12 cellular contexts compared by ENCODE assay signal in the genomic region with DNA sequence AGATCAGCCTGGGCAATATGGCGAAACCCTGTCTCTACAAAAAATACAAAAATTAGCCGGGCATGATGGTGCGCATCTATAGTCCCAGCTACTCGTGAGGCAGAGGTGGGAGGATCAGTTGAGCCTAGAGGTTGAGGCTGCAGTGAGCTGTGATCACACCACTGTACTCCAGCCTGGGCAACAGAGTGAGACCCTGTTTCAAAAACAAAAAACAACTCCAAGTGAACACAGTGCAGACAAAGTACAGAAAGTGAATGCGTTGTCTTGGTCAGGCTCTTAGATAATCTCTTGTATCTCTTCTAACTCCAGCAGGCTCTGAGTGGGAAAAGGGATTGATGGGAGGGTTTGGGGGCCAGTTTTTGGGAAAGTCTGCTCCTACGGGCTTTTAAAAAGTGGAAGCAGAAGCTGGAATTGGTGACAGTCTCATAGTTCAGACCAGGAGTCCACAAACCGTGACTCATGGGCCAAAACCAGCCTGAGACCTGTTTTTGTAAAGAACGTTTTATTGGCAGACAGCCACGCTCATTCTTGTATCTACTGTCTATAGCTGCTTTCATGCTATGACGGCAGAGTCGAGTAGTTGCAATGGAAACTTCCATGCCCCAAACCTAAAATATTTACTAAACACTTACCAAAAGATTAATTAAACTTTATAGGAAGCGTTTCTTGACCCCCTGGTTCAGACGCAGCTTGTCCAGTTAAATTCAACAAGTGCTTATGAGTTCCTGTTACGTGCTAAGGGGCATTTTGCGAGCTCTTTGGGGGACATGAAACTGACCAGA. TPM values are rescaled to one million over a fixed set of nuclear protein-coding genes. Genes with fewer than 3 reads are reported as not detected.
A peak's percentile ranks its signal among the peaks of the same experiment; 100 is the strongest.
DNase-seq lines count a peak whose midpoint lies in the region; ATAC-seq and TF ChIP-seq lines count a peak whose summit lies in the region.
"Had no signal": no experiment of that assay in that cellular context is flagged by ENCODE, and none has a peak within 500 bp of the region (broad histone marks: within the 10 kb centered on the region; RNA-seq: fewer than 3 reads in every experiment).

No MANE protein-coding gene starts in this region.

- H3K4me3 Mint-ChIP-seq in glutamatergic neuron (ENCODE audit: unreplicated experiment): no peak overlapping the region
- H3K4me3 Mint-ChIP-seq: T-helper 1 cell treated with Interleukin-12 subunit alpha and Interleukin-12 subunit beta and Interleukin-4 antibody, amounts not matched to agents 30 μg/mL and 1 μg/mL, for 36 hours had no signal

- peak overlapping the region; percentile 3 to 16 for H3K9ac ChIP-seq in duodenal mucosa (ENCODE audit: low read depth in 1 of 2, low read length in 2 of 2)

- H3K36me3 ChIP-seq in MG63: peaks cover 98% of the 10 kb centered on the region
- H3K36me3 ChIP-seq in duodenal mucosa (ENCODE audit: control insufficient read depth in 1 of 2, insufficient read depth in 2 of 2, low read length in 2 of 2): peaks cover 18 to 42% of the 10 kb centered on the region in 2 donors
- H3K36me3 ChIP-seq in lower lobe of right lung: peaks cover 87% of the 10 kb centered on the region
- peaks cover 0 to 19% (median 4%) of the 10 kb centered on the region in 4 donors for H3K36me3 ChIP-seq in transverse colon

- H3K36me3 Mint-ChIP-seq in glutamatergic neuron (ENCODE audit: unreplicated experiment): peaks cover 5% of the 10 kb centered on the region

- in situ Hi-C loops in transverse colon (cut with MboI; ENCODE audit: low pct_ligation_motif_present in 1 of 4, low pct_unique_long_range_greater_than_20kb in 1 of 4, low sequenced_read_pairs in 3 of 4): loop anchor here in 3 of 4 donors (10.0 kb wide), 2 partner anchors 76 to 86 kb away; no protein-coding TSS in a partner anchor

- peaks cover 9% of the 10 kb centered on the region for H3K27me3 Mint-ChIP-seq in glutamatergic neuron (ENCODE audit: unreplicated experiment)

- H3K27me3 ChIP-seq in MG63 (no peaks in the 10 kb centered on the region), duodenal mucosa (ENCODE audit: control insufficient read depth in 1 of 2, insufficient read depth in 2 of 2, low read length in 2 of 2) (no peaks in the 10 kb centered on the region), lower lobe of right lung (ENCODE audit: low read depth) (no peaks in the 10 kb centered on the region), transverse colon (no peaks in the 10 kb centered on the region)

- H3K4me3 ChIP-seq in MG63 (no peak overlapping the region), duodenal mucosa (ENCODE audit: low read depth in 1 of 2, low read length in 2 of 2) (no peak overlapping the region), lower lobe of right lung (no peak overlapping the region), transverse colon (no peak overlapping the region)

- H3K9me3 Mint-ChIP-seq in glutamatergic neuron (ENCODE audit: unreplicated experiment): peaks cover 9% of the 10 kb centered on the region
- H3K9me3 Mint-ChIP-seq: T-helper 1 cell treated with Interleukin-12 subunit alpha and Interleukin-12 subunit beta and Interleukin-4 antibody, amounts not matched to agents 30 μg/mL and 1 μg/mL, for 36 hours had no signal

- no peaks in the 10 kb centered on the region for H3K9me3 ChIP-seq in MG63
- H3K9me3 ChIP-seq in duodenal mucosa (ENCODE audit: control insufficient read depth in 1 of 2, low read length in 2 of 2): no peaks in the 10 kb centered on the region
- no peaks in the 10 kb centered on the region for H3K9me3 ChIP-seq in lower lobe of right lung
- H3K9me3 ChIP-seq in transverse colon: no peaks in the 10 kb centered on the region

- intact Hi-C loops in lower lobe of right lung (cut with DNase I) (no loop called here), transverse colon (cut with DNase I; ENCODE audit: low total_unique reads) (loop anchor here (5.0 to 10.0 kb wide), 2 partner anchors 56 to 84 kb away; no protein-coding TSS in a partner anchor)

- no peak for TF ChIP-seq EP300 in transverse colon (IDR thresholded peaks at IDR 0.05; ENCODE audit: low read depth)

- H3K4me1 ChIP-seq in duodenal mucosa (ENCODE audit: control insufficient read depth in 1 of 2, insufficient read depth in 2 of 2, low read length in 2 of 2) (peaks cover 25 to 39% of the 10 kb centered on the region in 2 donors), lower lobe of right lung (peaks cover 51% of the 10 kb centered on the region), transverse colon (peaks cover 9 to 41% (median 19%) of the 10 kb centered on the region in 4 donors)

- no peak overlapping the region for H3K27ac Mint-ChIP-seq in glutamatergic neuron (ENCODE audit: unreplicated experiment)
- H3K27ac Mint-ChIP-seq: T-helper 1 cell treated with Interleukin-12 subunit alpha and Interleukin-12 subunit beta and Interleukin-4 antibody, amounts not matched to agents 30 μg/mL and 1 μg/mL, for 36 hours had no signal

- WGBS in transverse colon (ENCODE audit: low coverage in 1 of 2), 2 donors: 40 to 73% methylated on average over 2 to 15 of the region's 15 CpGs

- DNase-seq in MG63 (peak; percentile 42), lower lobe of right lung (no peak), transverse colon (peak; percentile 37), mesenteric fat pad (ENCODE audit: low spot score) (no peak), NCI-H128 (lab: John Stamatoyannopoulos, UW; ENCODE audit: unreplicated experiment) (no peak), glutamatergic neuron (no peak)
- DNase-seq: activated gamma-delta T cell treated with Interleukin-2 at 50 U/mL for 16 hours, islet precursor cell, NCI-H146 had no signal

- ATAC-seq in lower lobe of right lung (peak; percentile 51 to 79), GM19324 (IDR thresholded peaks at IDR 0.05; ENCODE audit: low FRiP score, unreplicated experiment) (no peak)

- peaks cover 5% of the 10 kb centered on the region for H3K4me1 Mint-ChIP-seq in glutamatergic neuron (ENCODE audit: low read depth, unreplicated experiment)

- TF ChIP-seq CTCF in lower lobe of right lung (IDR thresholded peaks at IDR 0.05): no peak
- TF ChIP-seq CTCF in transverse colon (IDR thresholded peaks at IDR 0.05): no peak
- no peak for TF ChIP-seq CTCF in glutamatergic neuron (IDR thresholded peaks at IDR 0.05; ENCODE audit: partially characterized antibody, unreplicated experiment)

- H3K27ac ChIP-seq in duodenal mucosa (ENCODE audit: low read depth, low read length) (peak overlapping the region; percentile 43), lower lobe of right lung (peak overlapping the region; percentile 57), transverse colon (peak overlapping the region; percentile 74 to 85 (median 84))

- no peak for TF ChIP-seq POLR2A in transverse colon (IDR thresholded peaks at IDR 0.05)

RNA-seq across cellular contexts. Expression of a gene that starts 32.9 kb away (rescaled TPM):
- total RNA-seq in MG63 (2014; rRNA removed; shearing (Covaris generic); ENCODE audit: low replicate concordance): 101 and 142 TPM in 2 replicates
- 117 TPM for total RNA-seq in lower lobe of right lung
- 100 to 1,000 TPM in 1 of 4 donors, 10 to 100 TPM in 3; 68.8 to 104 (median 96.4) TPM for total RNA-seq in transverse colon
- total RNA-seq in mesenteric fat pad: 110 TPM
- 160 TPM for total RNA-seq in glutamatergic neuron (ENCODE audit: unreplicated experiment)

Comparison
In these comparisons a context has a peak if more than half of its experiments do, and no peak if none do; other contexts are left out.
1. DNase-seq: peak in MG63 (single experiment) and transverse colon (single experiment); none in lower lobe of right lung (single experiment), mesenteric fat pad (single experiment), NCI-H128 (single experiment) and glutamatergic neuron (single experiment).
2. Peak in every context shown above with its lines, with median percentiles within 50 percentile points of each other: H3K27ac ChIP-seq.